Comparison of ENCODE assay signal across 23 cellular contexts in genomic region chr9:129340427-129341196, GRCh38.
DNase-seq lines count a peak whose midpoint lies in the region; ATAC-seq and TF ChIP-seq lines count a peak whose summit lies in the region.
"Had no signal": no experiment of that assay in that cellular context is flagged by ENCODE, and none has a peak within 500 bp of the region (broad histone marks: within the 10 kb centered on the region; RNA-seq: fewer than 3 reads in every experiment).

No MANE protein-coding gene starts in this region.

- intact Hi-C loops in left cardiac atrium (cut with DNase I) (no loop called here), stomach (cut with DNase I; ENCODE audit: low total_unique reads) (no loop called here)

- H3K4me1 ChIP-seq in cardiac muscle cell (ENCODE audit: low read depth) = peaks cover 18% of the 10 kb centered on the region
- H3K4me1 ChIP-seq in endodermal cell (ENCODE audit: control insufficient read depth, insufficient read depth, low read length) = no peaks in the 10 kb centered on the region
- peaks cover 26 to 73% (median 43%) of the 10 kb centered on the region in 4 donors for H3K4me1 ChIP-seq in stomach

- H3K9ac ChIP-seq in endodermal cell (ENCODE audit: extremely low read depth, low read length, poor library complexity, severe bottlenecking) = no peak overlapping the region

- H3K4me3 ChIP-seq in cardiac muscle cell = no peak overlapping the region
- H3K4me3 ChIP-seq in endodermal cell (ENCODE audit: low read length) = no peak overlapping the region
- no peak overlapping the region for H3K4me3 ChIP-seq in stomach
- H3K4me3 ChIP-seq: gastrocnemius medialis, prostate gland had no signal

- 81 to 91% methylated on average over 14 to 16 of the region's 16 CpGs for WGBS in endodermal cell (ENCODE audit: insufficient coverage in 1 of 2, insufficient read length in 1 of 2), 2 experiments
- WGBS in stomach, 5 donors = 55 to 76% (median 66%) methylated on average over 9 to 16 of the region's 16 CpGs

- H3K9me3 ChIP-seq in cardiac muscle cell (ENCODE audit: low read depth) (no peaks in the 10 kb centered on the region), endodermal cell (ENCODE audit: control insufficient read depth, low read length) (no peaks in the 10 kb centered on the region), stomach (no peaks in the 10 kb centered on the region)
- H3K9me3 ChIP-seq: gastrocnemius medialis, prostate gland had no signal

- no peak for TF ChIP-seq CTCF in cardiac muscle cell (IDR thresholded peaks at IDR 0.05; ENCODE audit: low read depth, low read length)
- no peak for TF ChIP-seq CTCF in endodermal cell (conservative IDR thresholded peaks at IDR 0.05)
- no peak for TF ChIP-seq CTCF in stomach (IDR thresholded peaks at IDR 0.05)

- no peaks in the 10 kb centered on the region for H3K36me3 Mint-ChIP-seq in endodermal cell (ENCODE audit: low read depth)
- no peaks in the 10 kb centered on the region for H3K36me3 Mint-ChIP-seq in stimulated activated memory B cell treated with anti-CD40 and anti-IgM and Interleukin-4, amounts not matched to agents 10 μg/mL and 1 μg/mL and 100 μg/mL, for 72 hours
- H3K36me3 Mint-ChIP-seq: natural killer cell had no signal

- ATAC-seq in left cardiac atrium (no peak), GM18870 (IDR thresholded peaks at IDR 0.05; ENCODE audit: unreplicated experiment) (no peak)
- ATAC-seq in stimulated activated memory B cell treated with anti-CD40 and anti-IgM and Interleukin-4, amounts not matched to agents 10 μg/mL and 1 μg/mL and 100 μg/mL, for 72 hours = no peak
- ATAC-seq: activated CD8-positive, alpha-beta T cell treated with anti-CD3 and anti-CD28 coated beads, Interleukin-2, amount 10 ng/mL, durations not matched to agents 7 days and 5 days; gastrocnemius medialis; natural killer cell had no signal

- peak overlapping the region; percentile 50 for H3K27ac ChIP-seq in cardiac muscle cell
- H3K27ac ChIP-seq in endodermal cell (ENCODE audit: low read depth, low read length) = no peak overlapping the region
- H3K27ac ChIP-seq in stomach = peak overlapping the region in 3 of 5 donors; percentile 15 to 58 (median 21)
- H3K27ac ChIP-seq: gastrocnemius medialis, prostate gland had no signal

- TF ChIP-seq POLR2A in stomach (IDR thresholded peaks at IDR 0.05) = no peak

- no peak overlapping the region for H3K4me3 Mint-ChIP-seq in endodermal cell
- H3K4me3 Mint-ChIP-seq in stimulated activated memory B cell treated with anti-CD40 and anti-IgM and Interleukin-4, amounts not matched to agents 10 μg/mL and 1 μg/mL and 100 μg/mL, for 72 hours = no peak overlapping the region
- H3K4me3 Mint-ChIP-seq: activated B cell treated with CpG ODN at 0.5 μM for 24 hours; activated CD8-positive, alpha-beta T cell treated with anti-CD3 and anti-CD28 coated beads, Interleukin-2, amount 10 ng/mL, durations not matched to agents 7 days and 5 days; CD4-positive, alpha-beta T cell; dendritic cell treated with granulocyte-macrophage colony-stimulating factor and Interleukin-4, amounts not matched to agents 40 ng/mL and 50 ng/mL, for 4 days; natural killer cell had no signal

- H3K27me3 Mint-ChIP-seq in endodermal cell (ENCODE audit: insufficient read depth) = no peaks in the 10 kb centered on the region
- H3K27me3 Mint-ChIP-seq in stimulated activated memory B cell treated with anti-CD40 and anti-IgM and Interleukin-4, amounts not matched to agents 10 μg/mL and 1 μg/mL and 100 μg/mL, for 72 hours = peaks cover 25% of the 10 kb centered on the region
- H3K27me3 Mint-ChIP-seq: CD4-positive, alpha-beta T cell; dendritic cell treated with granulocyte-macrophage colony-stimulating factor and Interleukin-4, amounts not matched to agents 40 ng/mL and 50 ng/mL, for 4 days had no signal

- peak in 1 of 2 donors; percentile 28 for DNase-seq in cardiac muscle cell (ENCODE audit: low read depth in 1 of 2, low spot score in 1 of 2)
- DNase-seq in left cardiac atrium = no peak
- DNase-seq in RPMI8226 = peak; percentile 36
- DNase-seq in endodermal cell = peak; percentile 68
- no peak for DNase-seq in stomach
- no peak for DNase-seq in nucleus accumbens (lab: John Stamatoyannopoulos, UW)
- DNase-seq: activated B cell treated with CpG ODN at 0.5 μM for 24 hours; activated CD8-positive, alpha-beta T cell treated with anti-CD3 and anti-CD28 coated beads, Interleukin-2, amount 10 ng/mL, durations not matched to agents 7 days and 5 days; CD4-positive, alpha-beta T cell; DND-41; gastrocnemius medialis; Karpas-422; kidney glomerular epithelial cell; natural killer cell; NCI-H1092 treated with DMSO at 0.1 percent for 48 hours; NCI-H2081; NCI-H510A treated with DMSO at 0.1 percent for 48 hours; SHP77 treated with DMSO at 0.1 percent for 48 hours; stimulated activated CD4-positive, alpha-beta T cell treated with anti-CD3 and anti-CD28 coated beads, Interleukin-4, amount 100 ng/mL, for 4 hours had no signal

- TF ChIP-seq EP300 in stomach (IDR thresholded peaks at IDR 0.05) = no peak

- H3K27me3 ChIP-seq in cardiac muscle cell (no peaks in the 10 kb centered on the region), endodermal cell (ENCODE audit: control insufficient read depth, insufficient read depth, low read length, poor library complexity, severe bottlenecking) (no peaks in the 10 kb centered on the region), stomach (no peaks in the 10 kb centered on the region)

- no peaks in the 10 kb centered on the region for H3K36me3 ChIP-seq in cardiac muscle cell
- no peaks in the 10 kb centered on the region for H3K36me3 ChIP-seq in endodermal cell (ENCODE audit: control insufficient read depth, insufficient read depth, low read length)
- no peaks in the 10 kb centered on the region for H3K36me3 ChIP-seq in stomach
- H3K36me3 ChIP-seq: gastrocnemius medialis, prostate gland had no signal

- H3K9me3 Mint-ChIP-seq in endodermal cell = no peaks in the 10 kb centered on the region
- no peaks in the 10 kb centered on the region for H3K9me3 Mint-ChIP-seq in stimulated activated memory B cell treated with anti-CD40 and anti-IgM and Interleukin-4, amounts not matched to agents 10 μg/mL and 1 μg/mL and 100 μg/mL, for 72 hours
- H3K9me3 Mint-ChIP-seq: activated B cell treated with CpG ODN at 0.5 μM for 24 hours; CD4-positive, alpha-beta T cell; dendritic cell treated with granulocyte-macrophage colony-stimulating factor and Interleukin-4, amounts not matched to agents 40 ng/mL and 50 ng/mL, for 4 days; natural killer cell had no signal

- peaks cover 3% of the 10 kb centered on the region for H3K4me1 Mint-ChIP-seq in endodermal cell
- peaks cover 8% of the 10 kb centered on the region for H3K4me1 Mint-ChIP-seq in stimulated activated memory B cell treated with anti-CD40 and anti-IgM and Interleukin-4, amounts not matched to agents 10 μg/mL and 1 μg/mL and 100 μg/mL, for 72 hours

- H3K27ac Mint-ChIP-seq in endodermal cell = no peak overlapping the region
- H3K27ac Mint-ChIP-seq in stimulated activated memory B cell treated with anti-CD40 and anti-IgM and Interleukin-4, amounts not matched to agents 10 μg/mL and 1 μg/mL and 100 μg/mL, for 72 hours = no peak overlapping the region
- H3K27ac Mint-ChIP-seq: activated B cell treated with CpG ODN at 0.5 μM for 24 hours; activated CD8-positive, alpha-beta T cell treated with anti-CD3 and anti-CD28 coated beads, Interleukin-2, amount 10 ng/mL, durations not matched to agents 7 days and 5 days; CD4-positive, alpha-beta T cell; dendritic cell treated with granulocyte-macrophage colony-stimulating factor and Interleukin-4, amounts not matched to agents 40 ng/mL and 50 ng/mL, for 4 days; natural killer cell had no signal

Comparison
In these comparisons a context has a peak if more than half of its experiments do, and no peak if none do; other contexts are left out.
1. DNase-seq: peak in RPMI8226 (single experiment) and endodermal cell (single experiment); none in left cardiac atrium (single experiment), stomach (single experiment) and nucleus accumbens (0 of 56).